ENCODE assay signal across 26 cellular contexts in genomic region chr7:135644154-135644553, GRCh38. TPM values are rescaled to one million over a fixed set of nuclear protein-coding genes. Genes with fewer than 3 reads are reported as not detected.
DNase-seq lines count a peak whose midpoint lies in the region; ATAC-seq and TF ChIP-seq lines count a peak whose summit lies in the region.
"Had no signal": no experiment of that assay in that cellular context is flagged by ENCODE, and none has a peak within 500 bp of the region (broad histone marks: within the 10 kb centered on the region; RNA-seq: fewer than 3 reads in every experiment).

No MANE protein-coding gene starts in this region.

- no peak overlapping the region for H3K4me3 Mint-ChIP-seq in activated CD8-positive, alpha-beta T cell treated with anti-CD3 and anti-CD28 coated beads for 36 hours
- H3K4me3 Mint-ChIP-seq in activated CD8-positive, alpha-beta T cell treated with anti-CD3 and anti-CD28 coated beads, Interleukin-2, amount 10 ng/mL, durations not matched to agents 7 days and 5 days, result no peak overlapping the region
- no peak overlapping the region for H3K4me3 Mint-ChIP-seq in nephron progenitor cell
- H3K4me3 Mint-ChIP-seq: activated CD4-positive, alpha-beta T cell treated with anti-CD3 and anti-CD28 coated beads, Interleukin-2, amount 10 ng/mL, durations not matched to agents 7 days and 5 days; activated naive CD4-positive, alpha-beta T cell treated with anti-CD3 and anti-CD28 coated beads, Interleukin-2, amount 10 ng/mL, durations not matched to agents 7 days and 5 days; central memory CD8-positive, alpha-beta T cell had no signal

- H3K4me1 Mint-ChIP-seq in activated CD8-positive, alpha-beta T cell treated with anti-CD3 and anti-CD28 coated beads for 36 hours (ENCODE audit: low read depth), result no peaks in the 10 kb centered on the region
- H3K4me1 Mint-ChIP-seq in activated CD8-positive, alpha-beta T cell treated with anti-CD3 and anti-CD28 coated beads, Interleukin-2, amount 10 ng/mL, durations not matched to agents 7 days and 5 days (ENCODE audit: low read depth), result peaks cover 1% of the 10 kb centered on the region
- no peaks in the 10 kb centered on the region for H3K4me1 Mint-ChIP-seq in nephron progenitor cell
- H3K4me1 Mint-ChIP-seq: activated CD4-positive, alpha-beta T cell treated with anti-CD3 and anti-CD28 coated beads, Interleukin-2, amount 10 ng/mL, durations not matched to agents 7 days and 5 days; activated naive CD4-positive, alpha-beta T cell treated with anti-CD3 and anti-CD28 coated beads, Interleukin-2, amount 10 ng/mL, durations not matched to agents 7 days and 5 days had no signal

- CTCF ChIA-PET in activated CD8-positive, alpha-beta T cell treated with anti-CD3 and anti-CD28 coated beads for 36 hours (lab: Charles Lee), result interaction anchor here (0.6 to 4.2 kb wide), 20 partner anchors 10 to 384 kb away, joined by 3 to 38 read pairs (median 6); partner anchors contain the start of gene STMP1
- CTCF ChIA-PET in activated CD8-positive, alpha-beta T cell treated with anti-CD3 and anti-CD28 coated beads, Interleukin-2, amount 10 ng/mL, durations not matched to agents 7 days and 5 days (lab: Charles Lee), result interaction anchor here (0.7 to 5.0 kb wide), 19 partner anchors 11 to 434 kb away, joined by 3 to 73 read pairs (median 6); partner anchors contain the start of gene STMP1

- no peak for ATAC-seq in activated CD8-positive, alpha-beta T cell treated with anti-CD3 and anti-CD28 coated beads for 36 hours
- ATAC-seq in activated CD8-positive, alpha-beta T cell treated with anti-CD3 and anti-CD28 coated beads, Interleukin-2, amount 10 ng/mL, durations not matched to agents 7 days and 5 days, result no peak
- ATAC-seq: foreskin keratinocyte, heart right ventricle, left colon had no signal

- intact Hi-C loops in activated CD8-positive, alpha-beta T cell treated with anti-CD3 and anti-CD28 coated beads for 36 hours (cut with micrococcal nuclease), result loop anchor here (10.0 kb wide), 1 partner anchor 129 kb away; the partner anchor contains the start of gene CNOT4

- no peaks in the 10 kb centered on the region for H3K27me3 Mint-ChIP-seq in activated CD8-positive, alpha-beta T cell treated with anti-CD3 and anti-CD28 coated beads for 36 hours
- no peaks in the 10 kb centered on the region for H3K27me3 Mint-ChIP-seq in activated CD8-positive, alpha-beta T cell treated with anti-CD3 and anti-CD28 coated beads, Interleukin-2, amount 10 ng/mL, durations not matched to agents 7 days and 5 days (ENCODE audit: low read depth)
- H3K27me3 Mint-ChIP-seq in nephron progenitor cell (ENCODE audit: low read depth, poor library complexity), result no peaks in the 10 kb centered on the region
- H3K27me3 Mint-ChIP-seq: activated CD4-positive, alpha-beta T cell treated with anti-CD3 and anti-CD28 coated beads, Interleukin-2, amount 10 ng/mL, durations not matched to agents 7 days and 5 days; activated naive CD4-positive, alpha-beta T cell treated with anti-CD3 and anti-CD28 coated beads, Interleukin-2, amount 10 ng/mL, durations not matched to agents 7 days and 5 days; central memory CD8-positive, alpha-beta T cell had no signal

- H3K27ac ChIP-seq in epithelial cell of prostate, result peak overlapping the region; percentile 15
- H3K27ac ChIP-seq: BLaER1, foreskin keratinocyte, heart right ventricle, skin epidermis, suprapubic skin had no signal

- no peak for TF ChIP-seq CTCF in activated CD8-positive, alpha-beta T cell treated with anti-CD3 and anti-CD28 coated beads for 36 hours (IDR thresholded peaks at IDR 0.05)
- no peak for TF ChIP-seq CTCF in nephron progenitor cell (IDR thresholded peaks at IDR 0.05)

- peak overlapping the region; percentile 55 for H3K27ac Mint-ChIP-seq in activated CD8-positive, alpha-beta T cell treated with anti-CD3 and anti-CD28 coated beads for 36 hours
- H3K27ac Mint-ChIP-seq in activated CD8-positive, alpha-beta T cell treated with anti-CD3 and anti-CD28 coated beads, Interleukin-2, amount 10 ng/mL, durations not matched to agents 7 days and 5 days, result no peak overlapping the region
- peak overlapping the region; percentile 76 for H3K27ac Mint-ChIP-seq in nephron progenitor cell
- H3K27ac Mint-ChIP-seq: activated CD4-positive, alpha-beta T cell treated with anti-CD3 and anti-CD28 coated beads, Interleukin-2, amount 10 ng/mL, durations not matched to agents 7 days and 5 days; activated naive CD4-positive, alpha-beta T cell treated with anti-CD3 and anti-CD28 coated beads, Interleukin-2, amount 10 ng/mL, durations not matched to agents 7 days and 5 days had no signal

- DNase-seq in activated CD8-positive, alpha-beta T cell treated with anti-CD3 and anti-CD28 coated beads for 36 hours, result no peak
- no peak for DNase-seq in activated CD8-positive, alpha-beta T cell treated with anti-CD3 and anti-CD28 coated beads, Interleukin-2, amount 10 ng/mL, durations not matched to agents 7 days and 5 days
- DNase-seq in OCI-M1 (lab: John Stamatoyannopoulos, UW) (peak; percentile 1), epithelial cell of prostate (ENCODE audit: low read depth, low spot score) (no peak), nephron progenitor cell (no peak), hepatic stellate cell (ENCODE audit: low spot score) (no peak), DMS153 (lab: John Stamatoyannopoulos, UW) (no peak), NCI-H187 (lab: John Stamatoyannopoulos, UW) (no peak)
- DNase-seq: activated CD4-positive, alpha-beta T cell treated with anti-CD3 and anti-CD28 coated beads, Interleukin-2, amount 10 ng/mL, durations not matched to agents 7 days and 5 days; activated naive CD4-positive, alpha-beta T cell treated with anti-CD3 and anti-CD28 coated beads, Interleukin-2, amount 10 ng/mL, durations not matched to agents 7 days and 5 days; DMS79; dorsolateral prefrontal cortex; foreskin keratinocyte; GF-D8; heart right ventricle; left colon; mesenchymal stem cell; MG63; NCI-H1694 treated with DMSO at 0.1 percent for 48 hours; NCI-H526 treated with DMSO at 0.1 percent for 48 hours; nucleus accumbens; stimulated activated CD4-positive, alpha-beta T cell treated with anti-CD3 and anti-CD28 coated beads, Interleukin-1b, Interleukin-23, amount 100 ng/mL, for 48 hours had no signal

- peaks cover 47% of the 10 kb centered on the region for H3K36me3 Mint-ChIP-seq in activated CD8-positive, alpha-beta T cell treated with anti-CD3 and anti-CD28 coated beads for 36 hours (ENCODE audit: low read depth)
- H3K36me3 Mint-ChIP-seq in activated CD8-positive, alpha-beta T cell treated with anti-CD3 and anti-CD28 coated beads, Interleukin-2, amount 10 ng/mL, durations not matched to agents 7 days and 5 days (ENCODE audit: low read depth), result peaks cover 53% of the 10 kb centered on the region
- H3K36me3 Mint-ChIP-seq in nephron progenitor cell (ENCODE audit: low read depth), result peaks cover 78% of the 10 kb centered on the region

- POLR2A ChIA-PET in activated CD8-positive, alpha-beta T cell treated with anti-CD3 and anti-CD28 coated beads for 36 hours (lab: Charles Lee), result interaction anchor here (0.8 kb wide), 1 partner anchor 18 kb away, joined by 3 read pairs; the partner anchor contains the start of gene STMP1
- POLR2A ChIA-PET in activated CD8-positive, alpha-beta T cell treated with anti-CD3 and anti-CD28 coated beads, Interleukin-2, amount 10 ng/mL, durations not matched to agents 7 days and 5 days (lab: Charles Lee), result no interaction called here

- no peaks in the 10 kb centered on the region for H3K9me3 Mint-ChIP-seq in activated CD8-positive, alpha-beta T cell treated with anti-CD3 and anti-CD28 coated beads for 36 hours
- no peaks in the 10 kb centered on the region for H3K9me3 Mint-ChIP-seq in activated CD8-positive, alpha-beta T cell treated with anti-CD3 and anti-CD28 coated beads, Interleukin-2, amount 10 ng/mL, durations not matched to agents 7 days and 5 days (ENCODE audit: insufficient read depth)
- H3K9me3 Mint-ChIP-seq in nephron progenitor cell, result no peaks in the 10 kb centered on the region
- H3K9me3 Mint-ChIP-seq: activated CD4-positive, alpha-beta T cell treated with anti-CD3 and anti-CD28 coated beads, Interleukin-2, amount 10 ng/mL, durations not matched to agents 7 days and 5 days; activated naive CD4-positive, alpha-beta T cell treated with anti-CD3 and anti-CD28 coated beads, Interleukin-2, amount 10 ng/mL, durations not matched to agents 7 days and 5 days; central memory CD8-positive, alpha-beta T cell had no signal

RNA-seq across cellular contexts. Expression of gene STMP1, which starts 18.2 kb away (rescaled TPM):
- total RNA-seq in activated CD8-positive, alpha-beta T cell treated with anti-CD3 and anti-CD28 coated beads for 36 hours, result 10 to 100 TPM; 21.1 to 23.4 TPM
- total RNA-seq in activated CD8-positive, alpha-beta T cell treated with anti-CD3 and anti-CD28 coated beads, Interleukin-2, amount 10 ng/mL, durations not matched to agents 7 days and 5 days, result 10 to 100 TPM; 22.2 to 22.9 TPM
